ENCODE assay signal across 18 cellular contexts in the genomic region with DNA sequence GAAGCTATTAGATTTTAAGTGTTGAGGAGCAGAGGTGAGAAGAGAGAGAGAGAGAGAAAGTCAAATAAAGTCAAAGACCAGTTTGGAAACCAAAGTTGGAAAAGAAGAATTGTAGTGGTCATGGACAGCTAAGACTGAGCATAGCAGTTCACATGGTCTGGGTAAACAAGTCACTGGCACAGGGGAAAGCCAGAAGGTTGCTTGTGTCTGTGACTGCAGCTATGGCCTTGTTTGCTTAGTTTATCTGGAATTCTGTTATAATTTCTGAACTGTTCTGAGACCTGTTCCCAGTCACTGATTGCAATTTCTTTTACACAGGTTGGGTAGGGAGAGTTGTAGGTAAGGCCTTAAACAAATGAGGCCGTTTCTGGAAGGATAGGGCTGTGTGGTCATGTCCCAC. TPM values are rescaled to one million over a fixed set of nuclear protein-coding genes. Genes with fewer than 3 reads are reported as not detected.
A peak's percentile ranks its signal among the peaks of the same experiment; 100 is the strongest.
DNase-seq lines count a peak whose midpoint lies in the region; ATAC-seq and TF ChIP-seq lines count a peak whose summit lies in the region.
"Had no signal": no experiment of that assay in that cellular context is flagged by ENCODE, and none has a peak within 500 bp of the region (broad histone marks: within the 10 kb centered on the region; RNA-seq: fewer than 3 reads in every experiment).

No MANE protein-coding gene starts in this region.

- CTCF ChIA-PET in MCF 10A (lab: Yijun Ruan, JAX): interaction anchor here (0.6 to 10.0 kb wide), 9 partner anchors 11 to 676 kb away, joined by 3 to 129 read pairs (median 4); no protein-coding TSS in a partner anchor

- no peak for TF ChIP-seq POLR2A in breast epithelium (IDR thresholded peaks at IDR 0.05)
- TF ChIP-seq POLR2A in gastrocnemius medialis (IDR thresholded peaks at IDR 0.05): no peak

- H3K4me1 Mint-ChIP-seq in MCF 10A (ENCODE audit: insufficient read depth, unreplicated experiment): peaks cover 32% of the 10 kb centered on the region
- H3K4me1 Mint-ChIP-seq in type B pancreatic cell (ENCODE audit: unreplicated experiment): peaks cover 23% of the 10 kb centered on the region
- H3K4me1 Mint-ChIP-seq: CD8-positive, alpha-beta memory T cell had no signal

- ATAC-seq in left lung (peak; percentile 6), gastrocnemius medialis (no peak)

- intact Hi-C loops in breast epithelium (cut with DNase I; ENCODE audit: low total_unique reads): no loop called here
- intact Hi-C loops in MCF 10A (cut with micrococcal nuclease): no loop called here
- intact Hi-C loops in left lung (cut with DNase I): no loop called here
- intact Hi-C loops in gastrocnemius medialis (cut with DNase I; ENCODE audit: low total_unique reads): no loop called here

- H3K4me3 ChIP-seq in breast epithelium (no peak overlapping the region), left lung (no peak overlapping the region), mucosa of stomach (ENCODE audit: low read length) (no peak overlapping the region), gastrocnemius medialis (no peak overlapping the region)

- no TSS peak for BruUV-seq in MCF 10A (replicated peaks; lab: Mats Ljungman, UMichigan)

- H3K36me3 Mint-ChIP-seq in MCF 10A (ENCODE audit: insufficient read depth, unreplicated experiment): no peaks in the 10 kb centered on the region
- peaks cover 10% of the 10 kb centered on the region for H3K36me3 Mint-ChIP-seq in type B pancreatic cell
- H3K36me3 Mint-ChIP-seq: CD8-positive, alpha-beta memory T cell had no signal

- H3K9me3 Mint-ChIP-seq in MCF 10A (ENCODE audit: unreplicated experiment) (no peaks in the 10 kb centered on the region), type B pancreatic cell (no peaks in the 10 kb centered on the region)
- H3K9me3 Mint-ChIP-seq: CD8-positive, alpha-beta memory T cell had no signal

- H3K27me3 Mint-ChIP-seq in MCF 10A (ENCODE audit: insufficient read depth, unreplicated experiment) (no peaks in the 10 kb centered on the region), type B pancreatic cell (no peaks in the 10 kb centered on the region)

- H3K27ac Mint-ChIP-seq in MCF 10A (ENCODE audit: low read depth, unreplicated experiment) (no peak overlapping the region), type B pancreatic cell (peak overlapping the region; percentile 84)
- H3K27ac Mint-ChIP-seq: CD8-positive, alpha-beta memory T cell had no signal

- POLR2A ChIA-PET in MCF 10A (lab: Yijun Ruan, JAX): interaction anchor here (1.0 kb wide), 1 partner anchor 152 kb away, joined by 3 read pairs; no protein-coding TSS in a partner anchor

- in situ Hi-C loops in gastrocnemius medialis (cut with MboI; ENCODE audit: low sequenced_read_pairs in 4 of 4): loop anchor here in 3 of 4 donors (25.0 kb wide), 2 partner anchors 411 to 1061 kb away; no protein-coding TSS in a partner anchor

- no peak for TF ChIP-seq CTCF in breast epithelium (IDR thresholded peaks at IDR 0.05)
- TF ChIP-seq CTCF in MCF 10A (IDR thresholded peaks at IDR 0.05; ENCODE audit: unreplicated experiment): no peak
- TF ChIP-seq CTCF in left lung (IDR thresholded peaks at IDR 0.05): no peak
- no peak for TF ChIP-seq CTCF in type B pancreatic cell (conservative IDR thresholded peaks at IDR 0.05)
- TF ChIP-seq CTCF in gastrocnemius medialis (IDR thresholded peaks at IDR 0.05 in 4 of 5, conservative IDR thresholded peaks at IDR 0.05 in 1 of 5): no peak

- peaks cover 4% of the 10 kb centered on the region for H3K36me3 ChIP-seq in breast epithelium
- H3K36me3 ChIP-seq in left lung: peaks cover 0 to 14% of the 10 kb centered on the region in 2 donors
- H3K36me3 ChIP-seq in mucosa of stomach (ENCODE audit: control insufficient read depth, insufficient read depth, low read length): no peaks in the 10 kb centered on the region
- H3K36me3 ChIP-seq in gastrocnemius medialis: no peaks in the 10 kb centered on the region

- H3K27me3 ChIP-seq in breast epithelium (no peaks in the 10 kb centered on the region), left lung (no peaks in the 10 kb centered on the region), mucosa of stomach (ENCODE audit: control insufficient read depth, insufficient read depth, low read length) (no peaks in the 10 kb centered on the region), gastrocnemius medialis (no peaks in the 10 kb centered on the region)

- H3K4me3 Mint-ChIP-seq in MCF 10A (ENCODE audit: unreplicated experiment) (no peak overlapping the region), type B pancreatic cell (no peak overlapping the region)
- H3K4me3 Mint-ChIP-seq: CD8-positive, alpha-beta memory T cell had no signal

- peak overlapping the region; percentile 36 for H3K9ac ChIP-seq in mucosa of stomach (ENCODE audit: low read length)

- no peak for DNase-seq in breast epithelium (ENCODE audit: low spot score in 2 of 2)
- DNase-seq in MCF 10A (ENCODE audit: unreplicated experiment): no peak
- no peak for DNase-seq in left lung
- no peak for DNase-seq in type B pancreatic cell (ENCODE audit: extremely low spot score, unreplicated experiment)
- DNase-seq in gastrocnemius medialis: no peak
- DNase-seq in HCEC 1CT: no peak
- DNase-seq in NCI-H146 treated with DMSO at 0.1 percent for 48 hours (lab: John Stamatoyannopoulos, UW; ENCODE audit: unreplicated experiment): no peak
- DNase-seq: CD8-positive, alpha-beta memory T cell; DMS 273 treated with DMSO at 0.1 percent for 48 hours; EL; IMR-90; Kasumi-1; NCI-H1930; NCI-H2171 treated with DMSO at 0.1 percent for 48 hours; NCI-H774 had no signal

- H3K27ac ChIP-seq in breast epithelium (peak overlapping the region; percentile 16 to 83), left lung (no peak overlapping the region), gastrocnemius medialis (no peak overlapping the region)
- H3K27ac ChIP-seq: 22Rv1 had no signal

- peaks cover 0 to 14% of the 10 kb centered on the region in 2 donors for H3K4me1 ChIP-seq in breast epithelium
- peaks cover 15 to 30% of the 10 kb centered on the region in 2 donors for H3K4me1 ChIP-seq in left lung
- H3K4me1 ChIP-seq in mucosa of stomach (ENCODE audit: control insufficient read depth, insufficient read depth, low read length): peaks cover 48% of the 10 kb centered on the region
- peaks cover 13 to 21% of the 10 kb centered on the region in 2 donors for H3K4me1 ChIP-seq in gastrocnemius medialis

- H3K9me3 ChIP-seq in breast epithelium: no peaks in the 10 kb centered on the region
- H3K9me3 ChIP-seq in left lung: no peaks in the 10 kb centered on the region
- no peaks in the 10 kb centered on the region for H3K9me3 ChIP-seq in mucosa of stomach (ENCODE audit: control insufficient read depth, low read length)
- no peaks in the 10 kb centered on the region for H3K9me3 ChIP-seq in gastrocnemius medialis

RNA-seq across cellular contexts. Expression of gene MYZAP, which starts 43.4 kb away (rescaled TPM):
- total RNA-seq in breast epithelium (10 to 100 TPM; 12.1 to 23.0 (median 16.7) TPM), MCF 10A (2022) (0.96 and 1.3 TPM in 2 replicates), left lung (10 to 100 TPM; 17.1 to 20.0 TPM), type B pancreatic cell (ENCODE audit: low replicate concordance) (5.7 and 9.9 TPM in 2 replicates), gastrocnemius medialis (1 to 10 TPM; 1.3 to 9.4 (median 1.4) TPM)
- total RNA-seq: CD8-positive, alpha-beta memory T cell; IMR-90; NCI-H460 had no signal

Comparison
In these comparisons a context has a peak if more than half of its experiments do, and no peak if none do; other contexts are left out.
1. H3K27ac ChIP-seq: peak in breast epithelium (2 of 2); none in left lung (0 of 2) and gastrocnemius medialis (0 of 4).